In the genomic region with DNA sequence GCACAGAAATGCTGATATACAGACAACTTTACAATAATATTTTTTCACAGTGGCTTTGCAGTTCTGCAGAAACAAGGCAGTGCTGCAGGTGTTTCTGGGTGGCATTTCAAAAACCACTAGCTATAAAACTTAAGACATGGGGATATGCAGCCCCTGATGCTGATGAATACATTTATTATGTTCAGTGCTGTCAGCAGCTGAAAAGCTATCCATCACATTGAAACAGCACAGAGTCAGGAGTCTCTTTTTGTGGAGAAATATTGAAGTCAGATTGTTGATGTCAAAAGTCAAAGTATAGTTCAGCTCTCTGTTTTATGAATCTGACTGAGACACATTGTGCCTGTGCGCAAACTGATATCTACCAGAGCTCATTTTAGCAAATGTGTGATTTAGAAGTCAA, we compare ENCODE assay signal across 26 cellular contexts.
"Had no signal": no experiment of that assay in that cellular context is flagged by ENCODE, and none has a peak within 500 bp of the region (broad histone marks: within the 10 kb centered on the region; RNA-seq: fewer than 3 reads in every experiment).

No MANE protein-coding gene starts in this region.

- H3K9me3 Mint-ChIP-seq: nephron progenitor cell; stimulated activated memory B cell treated with anti-CD40 and anti-IgM and Interleukin-4, amounts not matched to agents 10 μg/mL and 1 μg/mL and 100 μg/mL, for 72 hours had no signal

- H3K27ac Mint-ChIP-seq: immature natural killer cell; naive thymus-derived CD8-positive, alpha-beta T cell; nephron progenitor cell; stimulated activated memory B cell treated with anti-CD40 and anti-IgM and Interleukin-4, amounts not matched to agents 10 μg/mL and 1 μg/mL and 100 μg/mL, for 72 hours; stimulated activated naive CD8-positive, alpha-beta T cell treated with anti-CD3 and anti-CD28 coated beads, Interleukin-15, amount 100 ng/mL, for 72 hours had no signal

- H3K27me3 Mint-ChIP-seq: naive thymus-derived CD8-positive, alpha-beta T cell; progenitor cell of endocrine pancreas; stimulated activated memory B cell treated with anti-CD40 and anti-IgM and Interleukin-4, amounts not matched to agents 10 μg/mL and 1 μg/mL and 100 μg/mL, for 72 hours; stimulated activated naive CD8-positive, alpha-beta T cell treated with anti-CD3 and anti-CD28 coated beads, Interleukin-15, amount 100 ng/mL, for 72 hours had no signal

- H3K36me3 Mint-ChIP-seq: immature natural killer cell; naive thymus-derived CD8-positive, alpha-beta T cell; stimulated activated memory B cell treated with anti-CD40 and anti-IgM and Interleukin-4, amounts not matched to agents 10 μg/mL and 1 μg/mL and 100 μg/mL, for 72 hours had no signal

- DNase-seq: hypothalamus; immature natural killer cell; kidney; left colon; left lung; lower lobe of right lung; mammary epithelial cell; mesenchymal stem cell; naive thymus-derived CD8-positive, alpha-beta T cell; nephron progenitor cell; ovary; right lobe of liver; stimulated activated CD4-positive, alpha-beta T cell treated with anti-CD3 and anti-CD28 coated beads, Interleukin-1b, Interleukin-23, amount 100 ng/mL, for 48 hours; stimulated activated CD4-positive, alpha-beta T cell treated with anti-CD3 and anti-CD28 coated beads, Interleukin-2, amount 100 ng/mL, for 48 hours; stimulated activated CD4-positive, alpha-beta T cell treated with anti-CD3 and anti-CD28 coated beads, Interleukin-4, amount 100 ng/mL, for 4 hours; stimulated activated CD8-positive, alpha-beta memory T cell treated with anti-CD3 and anti-CD28 coated beads, Interleukin-4, amount 100 ng/mL, for 48 hours; stimulated activated naive CD4-positive, alpha-beta T cell treated with Interleukin-2 at 50 U/mL for 16 hours; stimulated activated naive CD8-positive, alpha-beta T cell treated with anti-CD3 and anti-CD28 coated beads, Interleukin-15, amount 100 ng/mL, for 72 hours; substantia nigra; transverse colon; upper lobe of left lung had no signal

- H3K4me1 ChIP-seq: left lung, lower lobe of right lung, right atrium auricular region, right lobe of liver, transverse colon, upper lobe of left lung, vagina had no signal

- H3K27me3 ChIP-seq: ovary, right atrium auricular region, right lobe of liver, transverse colon, upper lobe of left lung, vagina had no signal

- H3K36me3 ChIP-seq: left lung, lower lobe of right lung, ovary, right atrium auricular region, right lobe of liver, transverse colon, upper lobe of left lung, vagina had no signal

- H3K4me3 ChIP-seq: left lung, lower lobe of right lung, ovary, right atrium auricular region, right lobe of liver, smooth muscle cell, transverse colon, upper lobe of left lung, vagina had no signal

- H3K27ac ChIP-seq: left lung, lower lobe of right lung, ovary, right atrium auricular region, right lobe of liver, transverse colon, upper lobe of left lung, vagina had no signal

- ATAC-seq: left colon; left lung; lower lobe of right lung; naive thymus-derived CD8-positive, alpha-beta T cell; right lobe of liver; stimulated activated memory B cell treated with anti-CD40 and anti-IgM and Interleukin-4, amounts not matched to agents 10 μg/mL and 1 μg/mL and 100 μg/mL, for 72 hours; stimulated activated naive CD8-positive, alpha-beta T cell treated with anti-CD3 and anti-CD28 coated beads, Interleukin-15, amount 100 ng/mL, for 72 hours had no signal

- H3K4me1 Mint-ChIP-seq: immature natural killer cell; naive thymus-derived CD8-positive, alpha-beta T cell; nephron progenitor cell; stimulated activated memory B cell treated with anti-CD40 and anti-IgM and Interleukin-4, amounts not matched to agents 10 μg/mL and 1 μg/mL and 100 μg/mL, for 72 hours; stimulated activated naive CD8-positive, alpha-beta T cell treated with anti-CD3 and anti-CD28 coated beads, Interleukin-15, amount 100 ng/mL, for 72 hours had no signal

- H3K9me3 ChIP-seq: left lung, lower lobe of right lung, ovary, right atrium auricular region, right lobe of liver, transverse colon, upper lobe of left lung, vagina had no signal

- H3K4me3 Mint-ChIP-seq: immature natural killer cell; naive thymus-derived CD8-positive, alpha-beta T cell; nephron progenitor cell; stimulated activated memory B cell treated with anti-CD40 and anti-IgM and Interleukin-4, amounts not matched to agents 10 μg/mL and 1 μg/mL and 100 μg/mL, for 72 hours; stimulated activated naive CD8-positive, alpha-beta T cell treated with anti-CD3 and anti-CD28 coated beads, Interleukin-15, amount 100 ng/mL, for 72 hours had no signal
